ENCODE assay signal across 27 cellular contexts in the genomic region with DNA sequence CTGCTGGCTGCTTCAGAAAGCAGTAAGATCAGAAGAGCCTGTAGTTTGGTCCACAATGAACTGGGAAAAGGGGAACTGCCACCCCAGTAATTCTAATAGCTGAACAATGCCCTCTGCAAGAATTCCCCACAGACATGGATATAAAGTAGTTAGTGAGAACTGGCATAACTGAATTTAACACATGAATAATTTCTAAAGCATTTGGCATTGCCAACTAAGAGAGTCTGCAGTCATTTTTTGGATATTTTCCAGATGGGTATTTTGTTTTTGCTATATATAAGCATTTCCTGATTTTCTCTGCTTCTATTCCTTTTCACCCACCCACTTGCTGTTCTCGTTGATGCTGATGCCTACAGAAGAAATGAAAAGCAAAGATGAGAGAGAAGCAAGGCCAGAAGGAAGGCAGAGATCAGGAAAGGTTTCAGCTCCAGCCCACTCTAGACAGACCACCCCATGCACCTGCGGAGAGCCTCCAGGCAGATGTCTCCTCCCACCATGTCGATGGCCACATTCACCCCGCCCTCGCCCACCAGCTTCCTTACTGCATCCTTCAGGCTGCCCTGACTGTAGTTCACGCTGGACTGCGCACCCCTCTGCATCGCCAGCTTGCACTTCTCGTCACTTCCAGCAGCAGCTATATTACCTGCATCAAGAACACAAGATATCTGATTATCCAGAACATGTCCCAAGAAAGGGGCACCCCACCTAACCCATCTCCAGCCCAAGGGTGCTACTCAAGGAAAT. TPM values are rescaled to one million over a fixed set of nuclear protein-coding genes. Genes with fewer than 3 reads are reported as not detected.
DNase-seq lines count a peak whose midpoint lies in the region; TF ChIP-seq lines count a peak whose summit lies in the region.
"Had no signal": no experiment of that assay in that cellular context is flagged by ENCODE, and none has a peak within 500 bp of the region (broad histone marks: within the 10 kb centered on the region; RNA-seq: fewer than 3 reads in every experiment).

No MANE protein-coding gene starts in this region.

- H3K4me1 Mint-ChIP-seq in brain (peaks cover 31% of the 10 kb centered on the region), osteocyte (ENCODE audit: unreplicated experiment) (peaks cover 20% of the 10 kb centered on the region)
- H3K4me1 Mint-ChIP-seq: CD4-positive, alpha-beta memory T cell had no signal

- H3K27ac Mint-ChIP-seq in brain (peak overlapping the region in 4 of 5 experiments; percentile 66 to 92 (median 88)), osteocyte (ENCODE audit: unreplicated experiment) (peak overlapping the region; percentile 9)
- H3K27ac Mint-ChIP-seq: CD4-positive, alpha-beta memory T cell; HFFc6 had no signal

- H3K4me3 Mint-ChIP-seq in brain, result peak overlapping the region in 1 of 5 experiments; percentile 29
- H3K4me3 Mint-ChIP-seq in osteocyte (ENCODE audit: unreplicated experiment), result no peak overlapping the region
- H3K4me3 Mint-ChIP-seq: CD4-positive, alpha-beta memory T cell; HFFc6 had no signal

- H3K27ac ChIP-seq in effector memory CD4-positive, alpha-beta T cell (ENCODE audit: insufficient read depth, low read length, poor library complexity, severe bottlenecking), result no peak overlapping the region
- H3K27ac ChIP-seq: A549, PC-9 had no signal

- H3K9me3 ChIP-seq in effector memory CD4-positive, alpha-beta T cell (ENCODE audit: control insufficient read depth, low read length), result no peaks in the 10 kb centered on the region
- H3K9me3 ChIP-seq: A549, HAP-1, MG63 had no signal

- H3K27me3 Mint-ChIP-seq in brain, result peaks cover 5% of the 10 kb centered on the region
- H3K27me3 Mint-ChIP-seq in osteocyte (ENCODE audit: unreplicated experiment), result no peaks in the 10 kb centered on the region
- H3K27me3 Mint-ChIP-seq: CD4-positive, alpha-beta memory T cell had no signal

- H3K4me3 ChIP-seq in effector memory CD4-positive, alpha-beta T cell (ENCODE audit: insufficient read depth, low read depth, low read length, poor library complexity, severe bottlenecking), result no peak overlapping the region
- H3K4me3 ChIP-seq: A549, HAP-1, MG63, PC-9 had no signal

- TF ChIP-seq CTCF in brain (conservative IDR thresholded peaks at IDR 0.05), result no peak
- TF ChIP-seq CTCF in osteocyte (IDR thresholded peaks at IDR 0.05), result no peak

- H3K9me3 Mint-ChIP-seq in brain, result no peaks in the 10 kb centered on the region
- no peaks in the 10 kb centered on the region for H3K9me3 Mint-ChIP-seq in osteocyte (ENCODE audit: unreplicated experiment)
- H3K9me3 Mint-ChIP-seq: HFFc6 had no signal

- no peaks in the 10 kb centered on the region for H3K27me3 ChIP-seq in effector memory CD4-positive, alpha-beta T cell (replicated peaks; ENCODE audit: control insufficient read depth, insufficient read depth, low read length, poor library complexity, severe bottlenecking)
- H3K27me3 ChIP-seq: MG63 had no signal

- H3K4me1 ChIP-seq in effector memory CD4-positive, alpha-beta T cell (ENCODE audit: control insufficient read depth, insufficient read depth, low read length, poor library complexity, severe bottlenecking), result no peaks in the 10 kb centered on the region
- H3K4me1 ChIP-seq: HAP-1 had no signal

- H3K36me3 Mint-ChIP-seq in brain (no peaks in the 10 kb centered on the region), osteocyte (ENCODE audit: unreplicated experiment) (no peaks in the 10 kb centered on the region)
- H3K36me3 Mint-ChIP-seq: CD4-positive, alpha-beta memory T cell had no signal

- H3K36me3 ChIP-seq in effector memory CD4-positive, alpha-beta T cell (ENCODE audit: control insufficient read depth, insufficient read depth, low read length), result no peaks in the 10 kb centered on the region
- H3K36me3 ChIP-seq: HAP-1, MG63 had no signal

- DNase-seq in NCI-H1694 treated with DMSO at 0.1 percent for 48 hours (lab: John Stamatoyannopoulos, UW), result peak; percentile 90
- no peak for DNase-seq in osteocyte (ENCODE audit: extremely low spot score, unreplicated experiment)
- DNase-seq in effector memory CD4-positive, alpha-beta T cell, result no peak
- no peak for DNase-seq in activated effector memory CD4-positive, alpha-beta T cell treated with Interleukin-2 at 50 U/mL for 16 hours
- DNase-seq in inferior parietal cortex (ENCODE audit: extremely low spot score), result no peak
- no peak for DNase-seq in stimulated activated naive CD4-positive, alpha-beta T cell treated with Interleukin-2 at 50 U/mL for 16 hours (lab: John Stamatoyannopoulos, UW)
- DNase-seq: AML-193; C1 segment of cervical spinal cord; CD4-positive, alpha-beta memory T cell; COR-L47; DMS53; GOT3; HFFc6; IMR-90; KG1; MG63; NCI-H2081 treated with DMSO at 0.1 percent for 48 hours; NCI-H2171 treated with DMSO at 0.1 percent for 48 hours; NCI-H345; NCI-H524; NCI-H774; PC-9; Right ventricle myocardium superior; RPMI8226 had no signal

RNA-seq across cellular contexts. Expression of a gene that starts 55.9 kb away (rescaled TPM):
- polyA plus RNA-seq in brain (ENCODE audit: insufficient read depth, low read depth, low replicate concordance), result 1.1 TPM
- total RNA-seq in osteocyte, result 0.64 and 0.76 TPM in 2 replicates
- total RNA-seq: CD4-positive, alpha-beta memory T cell had no signal
- polyA plus RNA-seq: CD4-positive, alpha-beta memory T cell had no signal
